ENCODE assay signal across 7 cellular contexts in the genomic region with DNA sequence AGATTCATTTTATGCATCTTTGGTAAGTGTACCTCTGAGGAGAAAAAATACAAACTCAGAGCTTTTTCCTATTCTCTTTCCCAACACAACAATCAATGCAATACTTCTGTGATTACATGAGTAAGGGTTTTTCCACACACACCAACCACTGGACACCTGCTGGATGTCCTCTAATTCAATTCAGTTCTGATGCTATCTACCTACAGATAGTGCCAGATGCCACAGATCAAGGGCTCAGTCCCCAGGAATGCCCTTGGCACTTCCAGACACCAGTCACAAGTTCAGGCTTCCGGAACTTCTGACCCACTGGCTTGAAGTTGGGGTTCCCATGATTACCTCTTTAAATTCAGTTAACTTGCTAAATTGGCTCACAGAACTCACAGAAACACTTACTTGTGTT.
"Had no signal": no experiment of that assay in that cellular context is flagged by ENCODE, and none has a peak within 500 bp of the region (broad histone marks: within the 10 kb centered on the region; RNA-seq: fewer than 3 reads in every experiment).

No MANE protein-coding gene starts in this region.

- DNase-seq: HFFc6, IMR-90, KG1 had no signal

- H3K9me3 ChIP-seq: HAP-1 had no signal

- H3K27ac Mint-ChIP-seq: GM23338, HFFc6 had no signal

- ATAC-seq: HCT116, K562 had no signal

- H2AFZ ChIP-seq: GM23338 had no signal

- H3K4me3 ChIP-seq: GM23338, HAP-1, K562 had no signal

- H3K36me3 ChIP-seq: HAP-1 had no signal

- H3K4me3 Mint-ChIP-seq: GM23338, HFFc6 had no signal

- H3K4me1 ChIP-seq: HAP-1 had no signal
